ENCODE assay signal across 2 cellular contexts in the genomic region with DNA sequence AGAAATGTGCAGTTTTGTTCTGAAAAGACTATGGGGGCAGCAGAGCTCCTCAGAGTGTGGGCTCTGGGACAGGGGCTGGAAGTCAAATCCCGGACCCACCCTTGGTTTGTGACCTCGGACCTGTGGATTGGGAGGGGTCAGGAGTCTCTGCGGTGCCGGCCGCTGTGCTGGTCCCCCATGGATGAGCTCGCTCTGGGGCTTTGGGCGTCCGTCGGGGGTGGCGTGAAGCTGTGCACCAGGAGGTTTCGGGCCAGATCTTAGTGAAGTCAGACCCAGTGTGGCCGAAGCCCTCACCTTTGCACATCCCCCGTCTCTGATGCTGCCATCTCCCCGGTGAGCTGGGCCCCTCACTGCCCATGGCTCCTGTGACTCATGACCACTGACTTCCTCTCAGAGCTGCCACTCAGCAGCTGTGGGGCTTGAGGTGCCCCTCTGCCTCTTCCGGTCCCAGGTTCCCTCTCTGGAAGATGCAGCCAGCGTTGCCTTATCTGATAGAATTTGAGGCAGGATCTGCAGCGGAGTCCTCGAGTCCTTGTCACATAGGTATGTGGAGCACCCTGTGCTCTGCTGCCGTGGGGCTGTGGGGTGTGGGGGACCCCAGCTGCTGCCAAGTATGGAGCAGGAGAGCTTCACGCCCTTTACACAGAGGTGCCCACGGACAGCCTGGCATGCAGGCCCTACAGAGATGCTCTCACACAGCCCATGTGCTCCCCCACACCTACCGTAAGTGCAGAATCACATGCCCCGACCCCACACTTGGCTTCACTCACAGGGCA.
TF ChIP-seq lines count a peak whose summit lies in the region.

No MANE protein-coding gene starts in this region.

TF ChIP-seq in SK-N-SH, 30 proteins besides CTCF, POLR2A, EP300 and RAD21:
- TF ChIP-seq, protein P1, sequence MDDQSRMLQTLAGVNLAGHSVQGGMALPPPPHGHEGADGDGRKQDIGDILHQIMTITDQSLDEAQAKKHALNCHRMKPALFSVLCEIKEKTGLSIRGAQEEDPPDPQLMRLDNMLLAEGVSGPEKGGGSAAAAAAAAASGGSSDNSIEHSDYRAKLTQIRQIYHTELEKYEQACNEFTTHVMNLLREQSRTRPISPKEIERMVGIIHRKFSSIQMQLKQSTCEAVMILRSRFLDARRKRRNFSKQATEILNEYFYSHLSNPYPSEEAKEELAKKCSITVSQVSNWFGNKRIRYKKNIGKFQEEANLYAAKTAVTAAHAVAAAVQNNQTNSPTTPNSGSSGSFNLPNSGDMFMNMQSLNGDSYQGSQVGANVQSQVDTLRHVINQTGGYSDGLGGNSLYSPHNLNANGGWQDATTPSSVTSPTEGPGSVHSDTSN (IDR thresholded peaks at IDR 0.05) = peak; percentile 19; the same call in 1 of the 2 replicates
- no peak for TF ChIP-seq TCF12 (IDR thresholded peaks at IDR 0.05)

TF ChIP-seq in SK-N-SH treated with all-trans-retinoic acid at 6 μM for 48 hours, 23 proteins besides CTCF, POLR2A, EP300 and RAD21 (continued from another document):
- TF ChIP-seq, protein P2, sequence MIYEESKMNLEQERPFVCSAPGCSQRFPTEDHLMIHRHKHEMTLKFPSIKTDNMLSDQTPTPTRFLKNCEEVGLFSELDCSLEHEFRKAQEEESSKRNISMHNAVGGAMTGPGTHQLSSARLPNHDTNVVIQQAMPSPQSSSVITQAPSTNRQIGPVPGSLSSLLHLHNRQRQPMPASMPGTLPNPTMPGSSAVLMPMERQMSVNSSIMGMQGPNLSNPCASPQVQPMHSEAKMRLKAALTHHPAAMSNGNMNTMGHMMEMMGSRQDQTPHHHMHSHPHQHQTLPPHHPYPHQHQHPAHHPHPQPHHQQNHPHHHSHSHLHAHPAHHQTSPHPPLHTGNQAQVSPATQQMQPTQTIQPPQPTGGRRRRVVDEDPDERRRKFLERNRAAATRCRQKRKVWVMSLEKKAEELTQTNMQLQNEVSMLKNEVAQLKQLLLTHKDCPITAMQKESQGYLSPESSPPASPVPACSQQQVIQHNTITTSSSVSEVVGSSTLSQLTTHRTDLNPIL (CRISPR knock-in tag; IDR thresholded peaks at IDR 0.05; ENCODE audit: low read depth) = no peak
- TF ChIP-seq GLIS3 (CRISPR knock-in tag; IDR thresholded peaks at IDR 0.05) (no peak), ZFP30 (CRISPR knock-in tag; IDR thresholded peaks at IDR 0.05) (no peak), ZNF565 (CRISPR knock-in tag; conservative IDR thresholded peaks at IDR 0.05; ENCODE audit: low read depth) (no peak)
TF ChIP-seq in SK-N-SH treated with all-trans-retinoic acid at 6 μM for 48 hours: peak in this region for 0.
